In the genomic region with DNA sequence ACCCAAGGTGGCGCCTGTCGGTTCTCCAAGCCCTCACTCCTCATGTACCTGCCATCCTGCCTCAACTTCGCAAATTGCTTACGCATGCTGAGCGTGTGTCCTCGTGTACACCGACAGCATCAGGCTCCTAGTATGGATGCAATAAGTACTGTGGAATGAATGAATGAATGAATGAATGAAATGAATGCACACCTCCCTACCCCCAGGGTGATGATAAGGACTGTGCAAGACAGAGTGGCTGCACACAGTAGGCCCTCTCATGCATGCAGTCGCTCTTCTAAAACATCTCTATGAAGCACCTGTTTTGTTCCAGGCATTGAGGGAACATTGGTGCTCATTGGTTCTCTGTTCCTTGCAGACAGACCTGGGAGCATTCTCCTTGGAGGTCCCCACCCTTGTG, we compare ENCODE assay signal across 15 cellular contexts.
"Had no signal": no experiment of that assay in that cellular context is flagged by ENCODE, and none has a peak within 500 bp of the region (broad histone marks: within the 10 kb centered on the region; RNA-seq: fewer than 3 reads in every experiment).

No MANE protein-coding gene starts in this region.

- ATAC-seq: activated CD4-positive, CD25-positive, alpha-beta regulatory T cell treated with anti-CD3 and anti-CD28 coated beads, Interleukin-2, amount 50 U/mL, for 24 hours; activated naive CD4-positive, alpha-beta T cell treated with anti-CD3 and anti-CD28 coated beads, Interleukin-2, amount 50 U/mL, for 72 hours; effector memory CD8-positive, alpha-beta T cell; natural killer cell had no signal

- DNase-seq: activated CD8-positive, alpha-beta memory T cell treated with anti-CD3 and anti-CD28 coated beads for 24 hours; activated CD8-positive, alpha-beta memory T cell treated with anti-CD3 and anti-CD28 coated beads, Interleukin-2, amount 50 U/mL, for 48 hours; activated effector memory CD4-positive, alpha-beta T cell treated with anti-CD3 and anti-CD28 coated beads, Interleukin-2, amount 50 U/mL, for 16 hours; activated T-cell treated with anti-CD3 and anti-CD28 coated beads, Interleukin-2, amount 50 U/mL, for 48 hours; caudate nucleus; effector memory CD8-positive, alpha-beta T cell; natural killer cell; posterior cingulate gyrus; stimulated activated CD4-positive, alpha-beta T cell treated with anti-CD3 and anti-CD28 coated beads, Interleukin-12 subunit alpha, Interleukin-12 subunit beta, amount 100 ng/mL, for 4 hours; stimulated activated CD4-positive, alpha-beta T cell treated with anti-CD3 and anti-CD28 coated beads, Interleukin-1b, Interleukin-23, amount 100 ng/mL, for 48 hours; stimulated activated CD8-positive, alpha-beta memory T cell treated with anti-CD3 and anti-CD28 coated beads, Interleukin-4, amount 100 ng/mL, for 48 hours; stimulated activated naive CD4-positive, alpha-beta T cell; T-helper 9 cell had no signal
